Comparison of ENCODE assay signal across 15 cellular contexts in the genomic region with DNA sequence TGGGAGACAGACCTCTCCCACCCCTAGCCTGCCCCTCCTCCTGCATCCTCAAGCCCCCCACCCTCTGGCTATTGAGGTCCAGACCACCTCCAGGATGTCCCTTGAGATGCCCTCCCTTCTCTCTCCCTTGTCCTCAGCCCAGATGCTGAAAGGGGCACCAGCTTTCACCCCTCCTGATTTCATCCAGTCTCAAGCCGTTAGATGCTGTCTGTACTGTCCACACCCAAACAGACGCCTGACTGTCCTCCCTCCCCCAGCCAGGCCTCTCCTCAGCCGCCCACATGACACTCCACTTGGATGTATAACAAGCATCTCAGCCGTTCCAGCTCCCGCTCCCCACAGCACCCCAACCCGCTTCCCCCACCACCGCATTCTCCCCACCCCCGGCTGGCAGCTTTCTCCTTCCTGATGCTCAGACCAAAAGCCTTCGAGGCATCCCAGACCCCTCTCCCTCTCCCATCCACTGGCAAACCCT. TPM values are rescaled to one million over a fixed set of nuclear protein-coding genes. Genes with fewer than 3 reads are reported as not detected.
DNase-seq lines count a peak whose midpoint lies in the region; ATAC-seq and TF ChIP-seq lines count a peak whose summit lies in the region.
"Had no signal": no experiment of that assay in that cellular context is flagged by ENCODE, and none has a peak within 500 bp of the region (broad histone marks: within the 10 kb centered on the region; RNA-seq: fewer than 3 reads in every experiment).

No MANE protein-coding gene starts in this region.

- intact Hi-C loops in activated CD4-positive, alpha-beta T cell treated with anti-CD3 and anti-CD28 coated beads for 36 hours (cut with DNase I, micrococcal nuclease), result no loop called here
- intact Hi-C loops in activated CD8-positive, alpha-beta T cell treated with anti-CD3 and anti-CD28 coated beads for 36 hours (cut with micrococcal nuclease), result no loop called here

- H3K9me3 ChIP-seq in SJCRH30 (replicated peaks), result no peaks in the 10 kb centered on the region
- H3K9me3 ChIP-seq: A549, ascending aorta, transverse colon had no signal

- DNase-seq in activated CD4-positive, alpha-beta T cell treated with anti-CD3 and anti-CD28 coated beads for 36 hours, result no peak
- no peak for DNase-seq in activated CD4-positive, alpha-beta T cell treated with anti-CD3 and anti-CD28 coated beads, Interleukin-2, amount 50 U/mL, for 4 hours
- no peak for DNase-seq in activated CD8-positive, alpha-beta T cell treated with anti-CD3 and anti-CD28 coated beads for 36 hours
- DNase-seq in foreskin fibroblast (peak; percentile 57 to 81), SJCRH30 (no peak), kidney tubule cell (ENCODE audit: low spot score) (no peak)
- DNase-seq in stimulated activated effector memory CD8-positive, alpha-beta T cell treated with anti-CD3 and anti-CD28 coated beads, Interleukin-12 subunit alpha, Interleukin-12 subunit beta, amount 100 ng/mL, for 72 hours (ENCODE audit: low spot score in 2 of 2), result no peak
- DNase-seq: DMS153, NCI-H1694, transverse colon had no signal

- ATAC-seq in activated CD4-positive, alpha-beta T cell treated with anti-CD3 and anti-CD28 coated beads for 36 hours, result no peak
- ATAC-seq in activated CD8-positive, alpha-beta T cell treated with anti-CD3 and anti-CD28 coated beads for 36 hours, result no peak
- ATAC-seq in stimulated activated effector memory CD8-positive, alpha-beta T cell treated with anti-CD3 and anti-CD28 coated beads, Interleukin-12 subunit alpha, Interleukin-12 subunit beta, amount 100 ng/mL, for 72 hours, result no peak
- no peak for ATAC-seq in HG02623 (IDR thresholded peaks at IDR 0.05; ENCODE audit: unreplicated experiment)
- ATAC-seq: A549, right cardiac atrium had no signal

- peaks cover 64% of the 10 kb centered on the region for H3K4me1 Mint-ChIP-seq in activated CD4-positive, alpha-beta T cell treated with anti-CD3 and anti-CD28 coated beads for 36 hours
- H3K4me1 Mint-ChIP-seq in activated CD8-positive, alpha-beta T cell treated with anti-CD3 and anti-CD28 coated beads for 36 hours (ENCODE audit: low read depth), result peaks cover 81% of the 10 kb centered on the region
- peaks cover 76% of the 10 kb centered on the region for H3K4me1 Mint-ChIP-seq in stimulated activated effector memory CD8-positive, alpha-beta T cell treated with anti-CD3 and anti-CD28 coated beads, Interleukin-12 subunit alpha, Interleukin-12 subunit beta, amount 100 ng/mL, for 72 hours

- H3K4me3 ChIP-seq in foreskin fibroblast (ENCODE audit: low read depth in 1 of 2, low read length in 2 of 2), result no peak overlapping the region
- H3K4me3 ChIP-seq in SJCRH30, result no peak overlapping the region
- H3K4me3 ChIP-seq: A549, ascending aorta, transverse colon had no signal

- no peaks in the 10 kb centered on the region for H3K27me3 Mint-ChIP-seq in activated CD4-positive, alpha-beta T cell treated with anti-CD3 and anti-CD28 coated beads for 36 hours
- H3K27me3 Mint-ChIP-seq in activated CD8-positive, alpha-beta T cell treated with anti-CD3 and anti-CD28 coated beads for 36 hours, result no peaks in the 10 kb centered on the region

- no peak overlapping the region for H3K27ac ChIP-seq in SJCRH30
- H3K27ac ChIP-seq: A549, ascending aorta, transverse colon had no signal

- H3K36me3 Mint-ChIP-seq in activated CD4-positive, alpha-beta T cell treated with anti-CD3 and anti-CD28 coated beads for 36 hours (ENCODE audit: low read depth), result no peaks in the 10 kb centered on the region
- H3K36me3 Mint-ChIP-seq in activated CD8-positive, alpha-beta T cell treated with anti-CD3 and anti-CD28 coated beads for 36 hours (ENCODE audit: low read depth), result no peaks in the 10 kb centered on the region
- peaks cover 25% of the 10 kb centered on the region for H3K36me3 Mint-ChIP-seq in stimulated activated effector memory CD8-positive, alpha-beta T cell treated with anti-CD3 and anti-CD28 coated beads, Interleukin-12 subunit alpha, Interleukin-12 subunit beta, amount 100 ng/mL, for 72 hours

- peak overlapping the region; percentile 76 for H3K27ac Mint-ChIP-seq in activated CD4-positive, alpha-beta T cell treated with anti-CD3 and anti-CD28 coated beads for 36 hours
- H3K27ac Mint-ChIP-seq in activated CD8-positive, alpha-beta T cell treated with anti-CD3 and anti-CD28 coated beads for 36 hours, result peak overlapping the region; percentile 89
- peak overlapping the region; percentile 89 for H3K27ac Mint-ChIP-seq in stimulated activated effector memory CD8-positive, alpha-beta T cell treated with anti-CD3 and anti-CD28 coated beads, Interleukin-12 subunit alpha, Interleukin-12 subunit beta, amount 100 ng/mL, for 72 hours

- POLR2A ChIA-PET in activated CD4-positive, alpha-beta T cell treated with anti-CD3 and anti-CD28 coated beads for 36 hours (lab: Charles Lee), result no interaction called here
- POLR2A ChIA-PET in activated CD8-positive, alpha-beta T cell treated with anti-CD3 and anti-CD28 coated beads for 36 hours (lab: Charles Lee), result interaction anchor here (1.8 to 6.1 kb wide), 2 partner anchors 8 to 10 kb away, joined by 8 to 47 read pairs; no protein-coding TSS in a partner anchor

- H3K9me3 Mint-ChIP-seq in activated CD4-positive, alpha-beta T cell treated with anti-CD3 and anti-CD28 coated beads for 36 hours (ENCODE audit: low read depth), result no peaks in the 10 kb centered on the region
- H3K9me3 Mint-ChIP-seq in activated CD8-positive, alpha-beta T cell treated with anti-CD3 and anti-CD28 coated beads for 36 hours, result no peaks in the 10 kb centered on the region
- H3K9me3 Mint-ChIP-seq in stimulated activated effector memory CD8-positive, alpha-beta T cell treated with anti-CD3 and anti-CD28 coated beads, Interleukin-12 subunit alpha, Interleukin-12 subunit beta, amount 100 ng/mL, for 72 hours, result no peaks in the 10 kb centered on the region

- TF ChIP-seq CTCF in activated CD8-positive, alpha-beta T cell treated with anti-CD3 and anti-CD28 coated beads for 36 hours (IDR thresholded peaks at IDR 0.05), result no peak
- TF ChIP-seq CTCF in foreskin fibroblast (IDR thresholded peaks at IDR 0.05; ENCODE audit: low read depth, low read length), result no peak

- no peaks in the 10 kb centered on the region for H3K36me3 ChIP-seq in SJCRH30
- H3K36me3 ChIP-seq: ascending aorta, transverse colon had no signal

- 0 out of 2 replicates have a peak, but pooled peaks cover 5% of the 10 kb centered on the region for H3K27me3 ChIP-seq in SJCRH30
- H3K27me3 ChIP-seq: ascending aorta, transverse colon had no signal

- CTCF ChIA-PET in activated CD4-positive, alpha-beta T cell treated with anti-CD3 and anti-CD28 coated beads for 36 hours (lab: Charles Lee), result interaction anchor here (0.9 to 5.8 kb wide), 2 partner anchors 9 to 403 kb away, joined by 3 to 48 read pairs; no protein-coding TSS in a partner anchor
- CTCF ChIA-PET in activated CD8-positive, alpha-beta T cell treated with anti-CD3 and anti-CD28 coated beads for 36 hours (lab: Charles Lee), result interaction anchor here (1.2 to 5.3 kb wide), 4 partner anchors 7 to 17 kb away, joined by 3 to 40 read pairs (median 8); no protein-coding TSS in a partner anchor

- H3K4me1 ChIP-seq in SJCRH30, result peaks cover 33% of the 10 kb centered on the region
- H3K4me1 ChIP-seq: ascending aorta, transverse colon had no signal

- no peak overlapping the region for H3K4me3 Mint-ChIP-seq in activated CD4-positive, alpha-beta T cell treated with anti-CD3 and anti-CD28 coated beads for 36 hours
- no peak overlapping the region for H3K4me3 Mint-ChIP-seq in activated CD8-positive, alpha-beta T cell treated with anti-CD3 and anti-CD28 coated beads for 36 hours
- peak overlapping the region; percentile 32 for H3K4me3 Mint-ChIP-seq in stimulated activated effector memory CD8-positive, alpha-beta T cell treated with anti-CD3 and anti-CD28 coated beads, Interleukin-12 subunit alpha, Interleukin-12 subunit beta, amount 100 ng/mL, for 72 hours

RNA-seq across cellular contexts. Expression of a gene that starts 25.0 kb away (rescaled TPM):
- total RNA-seq in activated CD4-positive, alpha-beta T cell treated with anti-CD3 and anti-CD28 coated beads for 36 hours, result not detected
- under 1 TPM; 0.29 to 0.31 TPM for total RNA-seq in activated CD8-positive, alpha-beta T cell treated with anti-CD3 and anti-CD28 coated beads for 36 hours
- total RNA-seq in SJCRH30 (2014; rRNA removed; shearing (Covaris generic)), result not detected in 2 replicates
- total RNA-seq: H4 had no signal

RNA-seq across cellular contexts. Expression of a gene that starts 41.3 kb away (rescaled TPM):
- total RNA-seq in activated CD4-positive, alpha-beta T cell treated with anti-CD3 and anti-CD28 coated beads for 36 hours, result 10 to 100 TPM; 57.3 to 57.7 TPM
- 10 to 100 TPM; 62.4 TPM for total RNA-seq in activated CD8-positive, alpha-beta T cell treated with anti-CD3 and anti-CD28 coated beads for 36 hours
- 2.6 and 2.8 TPM in 2 replicates for total RNA-seq in SJCRH30 (2014; rRNA removed; shearing (Covaris generic))

Comparison
In these comparisons a context has a peak if more than half of its experiments do, and no peak if none do; other contexts are left out.
1. DNase-seq: peak in foreskin fibroblast (2 of 2); none in activated CD4-positive, alpha-beta T cell treated with anti-CD3 and anti-CD28 coated beads for 36 hours (single experiment), activated CD4-positive, alpha-beta T cell treated with anti-CD3 and anti-CD28 coated beads, Interleukin-2, amount 50 U/mL, for 4 hours (0 of 2), activated CD8-positive, alpha-beta T cell treated with anti-CD3 and anti-CD28 coated beads for 36 hours (single experiment), stimulated activated effector memory CD8-positive, alpha-beta T cell treated with anti-CD3 and anti-CD28 coated beads, Interleukin-12 subunit alpha, Interleukin-12 subunit beta, amount 100 ng/mL, for 72 hours (0 of 2), SJCRH30 (0 of 2) and kidney tubule cell (single experiment).
2. RNA of a gene that starts 41.3 kb away (total RNA-seq): 62.4 TPM in activated CD8-positive, alpha-beta T cell treated with anti-CD3 and anti-CD28 coated beads for 36 hours and 57.3 to 57.7 TPM in activated CD4-positive, alpha-beta T cell treated with anti-CD3 and anti-CD28 coated beads for 36 hours; 2.6 to 2.8 TPM in SJCRH30; every median in the first group is over 10 times any median in the second.
3. Peak in every context shown above with its lines, with median percentiles within 50 percentile points of each other: H3K27ac Mint-ChIP-seq.